ENCODE assay signal across 1 cellular context in the genomic region with DNA sequence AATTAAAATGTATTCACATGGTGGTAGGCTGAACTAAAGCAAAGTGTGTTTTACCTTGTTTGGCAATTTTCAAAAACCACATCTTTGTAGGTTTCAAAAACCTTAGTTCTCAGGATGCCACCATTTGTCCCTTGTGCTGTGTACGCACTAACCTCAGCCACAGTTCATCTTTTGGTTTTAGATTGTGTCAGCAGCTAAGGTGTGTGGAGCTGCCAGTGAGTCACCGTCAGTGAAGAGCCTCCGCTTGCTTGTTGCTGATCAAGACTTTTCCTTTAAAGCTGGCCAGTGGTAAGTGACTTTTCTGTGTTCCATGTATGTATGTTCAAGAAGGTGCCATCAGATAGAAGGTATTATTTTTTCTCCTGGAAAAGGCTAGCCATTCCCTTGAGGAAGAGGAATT.
TF ChIP-seq lines count a peak whose summit lies in the region.

No MANE protein-coding gene starts in this region.

TF ChIP-seq in SK-N-SH treated with all-trans-retinoic acid at 6 μM for 48 hours, 23 proteins besides CTCF, POLR2A, EP300 and RAD21 (continued from another document):
- TF ChIP-seq, protein P1, sequence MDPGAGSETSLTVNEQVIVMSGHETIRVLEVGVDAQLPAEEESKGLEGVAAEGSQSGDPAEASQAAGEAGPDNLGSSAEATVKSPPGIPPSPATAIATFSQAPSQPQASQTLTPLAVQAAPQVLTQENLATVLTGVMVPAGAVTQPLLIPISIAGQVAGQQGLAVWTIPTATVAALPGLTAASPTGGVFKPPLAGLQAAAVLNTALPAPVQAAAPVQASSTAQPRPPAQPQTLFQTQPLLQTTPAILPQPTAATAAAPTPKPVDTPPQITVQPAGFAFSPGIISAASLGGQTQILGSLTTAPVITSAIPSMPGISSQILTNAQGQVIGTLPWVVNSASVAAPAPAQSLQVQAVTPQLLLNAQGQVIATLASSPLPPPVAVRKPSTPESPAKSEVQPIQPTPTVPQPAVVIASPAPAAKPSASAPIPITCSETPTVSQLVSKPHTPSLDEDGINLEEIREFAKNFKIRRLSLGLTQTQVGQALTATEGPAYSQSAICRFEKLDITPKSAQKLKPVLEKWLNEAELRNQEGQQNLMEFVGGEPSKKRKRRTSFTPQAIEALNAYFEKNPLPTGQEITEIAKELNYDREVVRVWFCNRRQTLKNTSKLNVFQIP (CRISPR knock-in tag; IDR thresholded peaks at IDR 0.05; ENCODE audit: borderline replicate concordance, low read depth), result no peak
- TF ChIP-seq TOX (CRISPR knock-in tag; IDR thresholded peaks at IDR 0.05; ENCODE audit: borderline replicate concordance) (no peak), TCF4 (CRISPR knock-in tag; IDR thresholded peaks at IDR 0.05; ENCODE audit: borderline replicate concordance) (no peak)
